Comparison of ENCODE assay signal across 26 cellular contexts in the genomic region with DNA sequence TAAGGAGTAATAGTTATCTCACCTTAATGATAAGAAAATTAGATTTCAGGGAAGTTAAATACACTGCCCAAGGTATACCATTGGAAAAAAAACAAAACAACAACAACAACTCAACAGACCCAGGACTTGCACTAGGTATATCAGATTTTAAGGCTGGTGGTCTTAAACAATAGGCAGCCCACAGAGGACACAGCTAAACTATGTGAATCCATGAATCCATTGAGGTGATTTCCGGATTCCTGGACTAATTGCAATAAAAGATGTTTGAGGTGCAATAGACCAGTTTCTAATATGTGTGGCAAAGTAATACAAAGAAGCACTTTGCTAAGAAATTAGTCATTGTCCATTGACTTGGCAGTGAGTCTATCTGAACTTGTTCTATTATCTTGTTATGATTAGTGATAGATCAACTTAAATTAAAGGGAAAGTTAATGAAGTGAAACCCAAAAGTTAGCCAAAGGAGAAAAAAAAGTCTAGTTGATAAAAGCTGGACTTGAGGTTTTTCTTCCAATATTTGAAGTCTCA.
"Had no signal": no experiment of that assay in that cellular context is flagged by ENCODE, and none has a peak within 500 bp of the region (broad histone marks: within the 10 kb centered on the region; RNA-seq: fewer than 3 reads in every experiment).

No MANE protein-coding gene starts in this region.

- ATAC-seq: left colon; left lung; lower lobe of right lung; natural killer cell; right cardiac atrium; sciatic nerve; stimulated activated naive B cell treated with anti-CD40 and anti-IgM and Interleukin-4, amounts not matched to agents 10 μg/mL and 1 μg/mL and 100 μg/mL, for 72 hours; stimulated activated naive CD8-positive, alpha-beta T cell treated with anti-CD3 and anti-CD28 coated beads, Interleukin-15, Interleukin-2, amounts not matched to agents 100 U/mL and 50 U/mL, for 24 hours had no signal

- H2AFZ ChIP-seq: hepatocyte had no signal

- H3K36me3 ChIP-seq: left lung, lower lobe of right lung, ovary, stomach, thyroid gland, transverse colon, upper lobe of left lung, vagina had no signal

- H3K27me3 ChIP-seq: hepatocyte, left lung, ovary, stomach, testis, thyroid gland, transverse colon, upper lobe of left lung, vagina had no signal

- H3K4me2 ChIP-seq: hepatocyte had no signal

- H3K9me3 ChIP-seq: lower lobe of right lung, ovary, testis, thyroid gland, upper lobe of left lung, vagina had no signal

- H3K4me3 ChIP-seq: hepatocyte, left lung, lower lobe of right lung, ovary, skin epidermis, stomach, testis, thyroid gland, transverse colon, upper lobe of left lung, vagina had no signal

- H3K27ac ChIP-seq: hepatocyte, left lung, lower lobe of right lung, ovary, skin epidermis, stomach, testis, thyroid gland, transverse colon, upper lobe of left lung, vagina had no signal

- H3K79me2 ChIP-seq: hepatocyte had no signal

- DNase-seq: islet precursor cell; kidney glomerular epithelial cell; left colon; left lung; lower lobe of right lung; mesendoderm; naive B cell; natural killer cell; nephron progenitor cell; ovary; right cardiac atrium; stimulated activated CD4-positive, alpha-beta T cell treated with anti-CD3 and anti-CD28 coated beads, Interleukin-12 subunit alpha, Interleukin-12 subunit beta, amount 100 ng/mL, for 4 hours; stimulated activated CD4-positive, alpha-beta T cell treated with anti-CD3 and anti-CD28 coated beads, Interleukin-15, amount 100 ng/mL, for 24 hours; stimulated activated CD4-positive, alpha-beta T cell treated with anti-CD3 and anti-CD28 coated beads, Interleukin-2, amount 100 ng/mL, for 24 hours; stimulated activated CD4-positive, alpha-beta T cell treated with anti-CD3 and anti-CD28 coated beads, Interleukin-4, amount 100 ng/mL, for 1 hour; stimulated activated naive B cell treated with anti-CD40 and anti-IgM and Interleukin-4, amounts not matched to agents 10 μg/mL and 1 μg/mL and 100 μg/mL, for 72 hours; stimulated activated naive CD8-positive, alpha-beta T cell treated with anti-CD3 and anti-CD28 coated beads, Interleukin-15, Interleukin-2, amounts not matched to agents 100 U/mL and 50 U/mL, for 24 hours; stomach; testis; thyroid gland; transverse colon; upper lobe of left lung had no signal

- H3K4me1 ChIP-seq: left lung, lower lobe of right lung, stomach, testis, thyroid gland, transverse colon, upper lobe of left lung, vagina had no signal
